21 cellular contexts compared by ENCODE assay signal in the genomic region with DNA sequence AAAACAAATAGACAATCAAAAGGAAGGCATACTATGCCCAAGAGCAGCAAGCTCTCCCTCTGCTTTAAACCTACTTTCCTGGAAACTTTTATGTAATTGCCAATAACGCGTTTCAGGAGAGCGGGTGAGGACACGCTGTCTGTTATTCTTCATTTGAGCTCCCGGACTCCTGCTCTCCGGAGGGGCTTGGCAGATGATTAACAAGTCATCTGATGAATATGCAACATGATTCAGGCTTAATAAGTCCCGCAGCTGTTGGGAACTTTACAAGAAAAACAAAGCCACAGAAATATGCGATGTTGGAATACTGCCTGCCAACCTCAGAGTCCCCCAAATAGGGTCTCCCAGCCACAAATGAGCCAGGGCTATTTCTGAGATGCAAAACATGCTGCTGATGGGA.
A peak's percentile ranks its signal among the peaks of the same experiment; 100 is the strongest.
DNase-seq lines count a peak whose midpoint lies in the region; TF ChIP-seq lines count a peak whose summit lies in the region.
"Had no signal": no experiment of that assay in that cellular context is flagged by ENCODE, and none has a peak within 500 bp of the region (broad histone marks: within the 10 kb centered on the region; RNA-seq: fewer than 3 reads in every experiment).

No MANE protein-coding gene starts in this region.

- TF ChIP-seq CTCF in WERI-Rb-1 (IDR thresholded peaks at IDR 0.05; ENCODE audit: low read depth, low read length) (no peak), spleen (IDR thresholded peaks at IDR 0.05 in 8 of 11, conservative IDR thresholded peaks at IDR 0.05 in 3 of 11) (no peak), thyroid gland (IDR thresholded peaks at IDR 0.05) (no peak)

- no peak for TF ChIP-seq POLR2A in spleen (IDR thresholded peaks at IDR 0.05)
- TF ChIP-seq POLR2A in thyroid gland (IDR thresholded peaks at IDR 0.05), result no peak

- no peaks in the 10 kb centered on the region for H3K36me3 ChIP-seq in WERI-Rb-1
- no peaks in the 10 kb centered on the region for H3K36me3 ChIP-seq in spleen
- H3K36me3 ChIP-seq in thyroid gland, result no peaks in the 10 kb centered on the region
- H3K36me3 ChIP-seq: BLaER1, neural progenitor cell, Peyer's patch, right atrium auricular region had no signal

- 45 to 60% (median 58%) methylated on average over 8 of the region's 8 CpGs for WGBS in spleen, 5 donors
- WGBS in thyroid gland, 2 donors, result 26 to 28% methylated on average over 8 of the region's 8 CpGs

- DNase-seq in GM03348 (ENCODE audit: low spot score) (peak; percentile 60), WERI-Rb-1 (peak; percentile 11), fibroblast of the conjunctiva (ENCODE audit: low read depth) (peak; percentile 35), renal cortical epithelial cell (ENCODE audit: low read depth) (peak; percentile 89), spleen (no peak), thyroid gland (no peak), HuH-7 (ENCODE audit: low spot score) (no peak), caudate nucleus (lab: John Stamatoyannopoulos, UW) (no peak)
- DNase-seq: activated CD4-positive, alpha-beta T cell treated with anti-CD3 and anti-CD28 coated beads, Interleukin-2, amount 50 U/mL, for 4 hours; activated T-cell treated with anti-CD3 and anti-CD28 coated beads, Interleukin-2, amount 50 U/mL, for 1 hour; central memory CD4-positive, alpha-beta T cell; HFFc6; IMR-90; NCI-H774; Peyer's patch; stimulated activated CD4-positive, alpha-beta T cell treated with anti-CD3 and anti-CD28 coated beads, Interleukin-4, amount 100 ng/mL, for 1 hour; stimulated activated CD8-positive, alpha-beta memory T cell treated with anti-CD3 and anti-CD28 coated beads, Interleukin-4, amount 100 ng/mL, for 48 hours had no signal

- H3K4me3 ChIP-seq in WERI-Rb-1 (ENCODE audit: low read depth, low read length) (no peak overlapping the region), spleen (no peak overlapping the region), thyroid gland (replicated peaks in 1 of 3) (no peak overlapping the region)
- H3K4me3 ChIP-seq: BLaER1, lung, neural progenitor cell, Peyer's patch, right atrium auricular region had no signal

- intact Hi-C loops in spleen (cut with DNase I; ENCODE audit: low total_unique reads), result no loop called here
- intact Hi-C loops in thyroid gland (cut with DNase I), result no loop called here

- H3K4me1 ChIP-seq in spleen (no peaks in the 10 kb centered on the region), thyroid gland (no peaks in the 10 kb centered on the region)
- H3K4me1 ChIP-seq: BLaER1, Peyer's patch, right atrium auricular region had no signal

- H3K27me3 ChIP-seq in WERI-Rb-1 (ENCODE audit: insufficient read depth, low read depth, severe bottlenecking) (no peaks in the 10 kb centered on the region), spleen (replicated peaks in 1 of 7) (no peaks in the 10 kb centered on the region), thyroid gland (no peaks in the 10 kb centered on the region)
- H3K27me3 ChIP-seq: BLaER1, neural progenitor cell, Peyer's patch, right atrium auricular region had no signal

- H3K27ac ChIP-seq in WERI-Rb-1, result no peak overlapping the region
- H3K27ac ChIP-seq in spleen, result no peak overlapping the region
- no peak overlapping the region for H3K27ac ChIP-seq in thyroid gland
- H3K27ac ChIP-seq in caudate nucleus (ENCODE audit: low read depth, low read length), result no peak overlapping the region
- H3K27ac ChIP-seq: BLaER1, neural progenitor cell, Peyer's patch, right atrium auricular region had no signal

- H3K9me3 ChIP-seq in WERI-Rb-1 (ENCODE audit: severe bottlenecking) (no peaks in the 10 kb centered on the region), spleen (no peaks in the 10 kb centered on the region), thyroid gland (no peaks in the 10 kb centered on the region)
- H3K9me3 ChIP-seq: BLaER1, Peyer's patch, right atrium auricular region had no signal

Comparison
In these comparisons a context has a peak if more than half of its experiments do, and no peak if none do; other contexts are left out.
1. DNase-seq: peak in GM03348 (single experiment), WERI-Rb-1 (single experiment), fibroblast of the conjunctiva (single experiment) and renal cortical epithelial cell (single experiment); none in spleen (single experiment), thyroid gland (0 of 2), HuH-7 (single experiment) and caudate nucleus (0 of 61).